15 cellular contexts compared by ENCODE assay signal in genomic region chr17:63844293-63844672, GRCh38. TPM values are rescaled to one million over a fixed set of nuclear protein-coding genes. Genes with fewer than 3 reads are reported as not detected.
DNase-seq lines count a peak whose midpoint lies in the region; ATAC-seq, FAIRE-seq and TF ChIP-seq lines count a peak whose summit lies in the region.
"Had no signal": no experiment of that assay in that cellular context is flagged by ENCODE, and none has a peak within 500 bp of the region (broad histone marks: within the 10 kb centered on the region; RNA-seq: fewer than 3 reads in every experiment).

No MANE protein-coding gene starts in this region.

- H3K36me3 Mint-ChIP-seq in CD4-positive, alpha-beta memory T cell, result peaks cover 0 to 12% of the 10 kb centered on the region in 2 donors
- H3K36me3 Mint-ChIP-seq in nephron progenitor cell (ENCODE audit: low read depth), result peaks cover 11% of the 10 kb centered on the region

- no peaks in the 10 kb centered on the region for H3K27me3 Mint-ChIP-seq in CD4-positive, alpha-beta memory T cell
- H3K27me3 Mint-ChIP-seq in nephron progenitor cell (ENCODE audit: low read depth, poor library complexity), result peaks cover 52% of the 10 kb centered on the region

- H3K9ac ChIP-seq in adipocyte (ENCODE audit: low read length), result peak overlapping the region; percentile 90

- no peak overlapping the region for H3K27ac ChIP-seq in CD4-positive, alpha-beta memory T cell (ENCODE audit: low read depth, low read length)
- H3K27ac ChIP-seq in KOPT-K1 (ENCODE audit: low read depth, low read length, poor library complexity, severe bottlenecking) (peak overlapping the region; percentile 92), small intestine (ENCODE audit: low read depth in 1 of 2, low read length in 1 of 2) (no peak overlapping the region)

- H3K27me3 ChIP-seq in CD4-positive, alpha-beta memory T cell (ENCODE audit: insufficient read depth, low read length), result no peaks in the 10 kb centered on the region
- no peaks in the 10 kb centered on the region for H3K27me3 ChIP-seq in adipocyte (replicated peaks; ENCODE audit: control insufficient read depth, insufficient read depth, low read length)
- H3K27me3 ChIP-seq in small intestine (ENCODE audit: control insufficient read depth in 2 of 2, insufficient read depth in 2 of 2, low read length in 2 of 2), result no peaks in the 10 kb centered on the region

- DNase-seq in CD4-positive, alpha-beta memory T cell, result no peak
- DNase-seq in adipocyte (ENCODE audit: low read depth), result no peak
- DNase-seq in nephron progenitor cell, result no peak
- no peak for DNase-seq in DMS153 treated with DMSO at 0.1 percent for 48 hours (lab: John Stamatoyannopoulos, UW; ENCODE audit: unreplicated experiment)
- no peak for DNase-seq in NCI-H2029 treated with DMSO at 0.1 percent for 48 hours (lab: John Stamatoyannopoulos, UW)
- DNase-seq in small intestine, result no peak
- DNase-seq: NCI-H1694, T1000 had no signal

- POLR2A ChIA-PET in CD4-positive, alpha-beta memory T cell (lab: Charles Lee; ENCODE audit: partially characterized antibody), result interaction anchor here (1.5 to 8.8 kb wide), 5 partner anchors 15 to 661 kb away, joined by 9 to 104 read pairs (median 56); partner anchors contain the start of genes CCDC47, DDX42, FTSJ3 and LIMD2

- peaks cover 0 to 2% (median 0%) of the 10 kb centered on the region in 8 donors for H3K9me3 Mint-ChIP-seq in CD4-positive, alpha-beta memory T cell
- H3K9me3 Mint-ChIP-seq in nephron progenitor cell, result peaks cover 18% of the 10 kb centered on the region

- intact Hi-C loops in CD4-positive, alpha-beta memory T cell (cut with micrococcal nuclease), result loop anchor here (10.0 kb wide), 1 partner anchor 661 kb away; the partner anchor contains the start of genes CEP95 and DDX5

- peak overlapping the region in 5 of 7 donors; percentile 52 to 95 (median 87) for H3K27ac Mint-ChIP-seq in CD4-positive, alpha-beta memory T cell
- H3K27ac Mint-ChIP-seq in nephron progenitor cell, result no peak overlapping the region

- peak overlapping the region in 6 of 8 donors; percentile 40 to 88 (median 72) for H3K4me3 Mint-ChIP-seq in CD4-positive, alpha-beta memory T cell
- H3K4me3 Mint-ChIP-seq in nephron progenitor cell, result peak overlapping the region; percentile 81

- CTCF ChIA-PET in CD4-positive, alpha-beta memory T cell (lab: Charles Lee; ENCODE audit: partially characterized antibody), result interaction anchor here (1.0 to 2.6 kb wide), 3 partner anchors 15 to 413 kb away, joined by 3 to 16 read pairs (median 3); no protein-coding TSS in a partner anchor

- no peak for TF ChIP-seq CTCF in nephron progenitor cell (IDR thresholded peaks at IDR 0.05)

- WGBS in small intestine, 3 donors, result 77 to 86% (median 82%) methylated on average over 3 of the region's 3 CpGs

- ATAC-seq in HG03342 (IDR thresholded peaks at IDR 0.05; ENCODE audit: unreplicated experiment), result no peak

- H3K4me1 Mint-ChIP-seq in CD4-positive, alpha-beta memory T cell, result peaks cover 23 to 56% (median 38%) of the 10 kb centered on the region in 4 donors
- peaks cover 28% of the 10 kb centered on the region for H3K4me1 Mint-ChIP-seq in nephron progenitor cell

- peaks cover 45% of the 10 kb centered on the region for H3K4me1 ChIP-seq in CD4-positive, alpha-beta memory T cell (ENCODE audit: insufficient read depth, low read length)
- H3K4me1 ChIP-seq in adipocyte (ENCODE audit: control insufficient read depth, insufficient read depth, low read length), result peaks cover 28% of the 10 kb centered on the region
- H3K4me1 ChIP-seq in small intestine (ENCODE audit: control insufficient read depth in 2 of 2, insufficient read depth in 1 of 2, low read depth in 1 of 2, low read length in 1 of 2), result peaks cover 7 to 10% of the 10 kb centered on the region in 2 donors

- H3K36me3 ChIP-seq in CD4-positive, alpha-beta memory T cell (ENCODE audit: insufficient read depth, low read length), result no peaks in the 10 kb centered on the region
- peaks cover 2% of the 10 kb centered on the region; the same call in 1 of the 2 replicates for H3K36me3 ChIP-seq in KOPT-K1 (ENCODE audit: insufficient read depth, low read length)
- H3K36me3 ChIP-seq in adipocyte (ENCODE audit: control insufficient read depth, insufficient read depth, low read length, severe bottlenecking), result no peaks in the 10 kb centered on the region
- H3K36me3 ChIP-seq in small intestine (ENCODE audit: control insufficient read depth in 2 of 2, insufficient read depth in 2 of 2, low read length in 2 of 2), result no peaks in the 10 kb centered on the region

- FAIRE-seq in small intestine (lab: Jason Lieb, UNC), result no peak

- no peak overlapping the region for H3K4me3 ChIP-seq in CD4-positive, alpha-beta memory T cell (ENCODE audit: low read length in 2 of 2)
- H3K4me3 ChIP-seq in adipocyte (ENCODE audit: low read length), result peak overlapping the region; percentile 84
- H3K4me3 ChIP-seq in small intestine (ENCODE audit: low read depth in 1 of 2, low read length in 2 of 2), result no peak overlapping the region

- H3K9me3 ChIP-seq in CD4-positive, alpha-beta memory T cell (ENCODE audit: control insufficient read depth in 1 of 2, low read length in 2 of 2), result no peaks in the 10 kb centered on the region
- H3K9me3 ChIP-seq in KOPT-K1 (ENCODE audit: insufficient read depth, low read length, poor library complexity, severe bottlenecking) (no peaks in the 10 kb centered on the region), adipocyte (ENCODE audit: control insufficient read depth, low read length) (no peaks in the 10 kb centered on the region), small intestine (ENCODE audit: control insufficient read depth, low read depth) (no peaks in the 10 kb centered on the region)

RNA-seq across cellular contexts. Expression of gene SMARCD2, which starts 1.8 kb away (rescaled TPM):
- 100 to 1,000 TPM; 113 to 114 TPM for total RNA-seq in CD4-positive, alpha-beta memory T cell
- polyA plus RNA-seq in CD4-positive, alpha-beta memory T cell, result 100 to 1,000 TPM in 1 of 2 donors, 10 to 100 TPM in 1; 80.4 to 125 TPM
- 10 to 100 TPM; 44.0 to 95.3 (median 54.3) TPM for polyA plus RNA-seq in small intestine

RNA-seq across cellular contexts. Expression of gene FTSJ3, which starts 16.8 kb away (rescaled TPM):
- total RNA-seq in CD4-positive, alpha-beta memory T cell, result 10 to 100 TPM; 62.1 to 62.2 TPM
- 10 to 100 TPM; 12.3 to 40.8 TPM for polyA plus RNA-seq in CD4-positive, alpha-beta memory T cell
- polyA plus RNA-seq in small intestine, result 10 to 100 TPM; 13.9 to 23.9 (median 15.4) TPM

RNA-seq across cellular contexts. Expression of gene PSMC5, which starts 17.1 kb away (rescaled TPM):
- total RNA-seq in CD4-positive, alpha-beta memory T cell, result 100 to 1,000 TPM; 121 TPM
- polyA plus RNA-seq in CD4-positive, alpha-beta memory T cell, result 100 to 1,000 TPM; 188 to 227 TPM
- polyA plus RNA-seq in small intestine, result 100 to 1,000 TPM; 135 to 180 (median 152) TPM

RNA-seq across cellular contexts. Expression of gene CSH2, which starts 29.2 kb away (rescaled TPM):
- not detected for total RNA-seq in CD4-positive, alpha-beta memory T cell
- not detected for polyA plus RNA-seq in CD4-positive, alpha-beta memory T cell
- polyA plus RNA-seq in small intestine, result not detected
- total RNA-seq: dermis blood vessel endothelial cell, glomerular endothelial cell, liver, pulmonary artery endothelial cell, urinary bladder had no signal
- polyA plus RNA-seq: liver, urinary bladder had no signal

RNA-seq across cellular contexts. Expression of gene GH2, which starts 37.5 kb away (rescaled TPM):
- not detected for total RNA-seq in CD4-positive, alpha-beta memory T cell
- polyA plus RNA-seq in CD4-positive, alpha-beta memory T cell, result not detected
- not detected for polyA plus RNA-seq in small intestine
- total RNA-seq: dermis blood vessel endothelial cell, glomerular endothelial cell, liver, pulmonary artery endothelial cell, urinary bladder had no signal
- polyA plus RNA-seq: liver, urinary bladder had no signal
